ENCODE assay signal across 8 cellular contexts in the genomic region with DNA sequence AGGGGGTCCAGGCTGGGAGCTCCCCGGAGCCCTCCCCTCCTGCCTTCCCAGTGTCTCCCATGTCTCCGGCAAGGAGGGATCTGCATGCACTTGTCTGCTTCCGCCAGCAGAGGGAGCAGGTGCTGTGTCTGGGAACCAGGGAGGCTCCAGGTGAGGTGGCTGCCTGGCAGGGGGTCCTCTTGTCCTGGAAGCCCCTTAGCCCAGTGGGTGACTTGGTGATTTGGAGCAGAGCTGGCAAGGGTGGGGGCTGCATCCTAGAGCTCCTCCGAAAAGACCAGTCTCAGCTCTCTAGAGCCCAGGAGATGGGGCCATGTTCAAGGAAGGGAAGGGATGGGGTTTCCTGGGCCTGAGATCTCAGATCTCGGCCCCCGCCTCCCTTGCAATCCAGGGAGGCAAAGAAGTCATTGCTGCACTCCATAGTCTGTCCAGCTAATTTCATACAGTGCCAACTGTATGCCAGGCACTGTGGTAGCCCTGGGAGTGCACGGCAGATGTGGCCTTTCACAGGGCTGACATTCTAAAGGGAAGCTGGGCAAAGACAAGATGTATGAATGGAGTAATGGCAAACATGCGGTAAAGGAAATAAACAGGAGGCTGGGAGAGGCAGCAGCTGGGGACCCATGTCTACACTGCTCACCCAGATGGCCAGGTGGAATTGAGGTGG. TPM values are rescaled to one million over a fixed set of nuclear protein-coding genes. Genes with fewer than 3 reads are reported as not detected.
DNase-seq lines count a peak whose midpoint lies in the region; ATAC-seq, FAIRE-seq and TF ChIP-seq lines count a peak whose summit lies in the region.

No MANE protein-coding gene starts in this region.

- H3K4me1 ChIP-seq in right cardiac atrium (ENCODE audit: control insufficient read depth, insufficient read depth, low read length) (no peaks in the 10 kb centered on the region), gastrocnemius medialis (peaks cover 0 to 5% of the 10 kb centered on the region in 2 donors)

- H3K4me3 Mint-ChIP-seq in T-helper 2 cell treated with Interferon-gamma antibody and Interleukin-4, amounts not matched to agents 5 μg/mL and 100 μg/mL, for 36 hours: no peak overlapping the region

- H3K27me3 ChIP-seq in right cardiac atrium (ENCODE audit: control insufficient read depth, insufficient read depth): no peaks in the 10 kb centered on the region
- H3K27me3 ChIP-seq in gastrocnemius medialis: no peaks in the 10 kb centered on the region

- peaks cover 6% of the 10 kb centered on the region for H3K36me3 Mint-ChIP-seq in T-helper 2 cell treated with Interferon-gamma antibody and Interleukin-4, amounts not matched to agents 5 μg/mL and 100 μg/mL, for 36 hours (ENCODE audit: low read depth)

- no peaks in the 10 kb centered on the region for H3K9me3 ChIP-seq in right cardiac atrium (ENCODE audit: control insufficient read depth, low read length)
- no peaks in the 10 kb centered on the region for H3K9me3 ChIP-seq in gastrocnemius medialis

- 35% methylated on average over 8 of the region's 8 CpGs for WGBS in right cardiac atrium

- H3K27ac Mint-ChIP-seq in T-helper 2 cell treated with Interferon-gamma antibody and Interleukin-4, amounts not matched to agents 5 μg/mL and 100 μg/mL, for 36 hours: no peak overlapping the region

- TF ChIP-seq CTCF in gastrocnemius medialis (IDR thresholded peaks at IDR 0.05 in 4 of 5, conservative IDR thresholded peaks at IDR 0.05 in 1 of 5): peak; percentile 87 to 96 (median 94)

- no peak for TF ChIP-seq POLR2A in gastrocnemius medialis (IDR thresholded peaks at IDR 0.05)

- DNase-seq in A172 (ENCODE audit: low spot score) (peak; percentile 48), GM18507 (ENCODE audit: extremely low spot score, insufficient read length, low read depth) (peak; percentile 58), NAMALWA (ENCODE audit: low spot score) (peak; percentile 69), amniotic epithelial cell (ENCODE audit: low read depth) (peak; percentile 26), right cardiac atrium (peak; percentile 62 to 87 (median 81)), gastrocnemius medialis (peak; percentile 40 to 62)
- peak; percentile 47 for DNase-seq in T-helper 2 cell treated with Interferon-gamma antibody and Interleukin-4, amounts not matched to agents 5 μg/mL and 100 μg/mL, for 36 hours (ENCODE audit: low spot score)

- peaks cover 20% of the 10 kb centered on the region for H3K4me1 Mint-ChIP-seq in T-helper 2 cell treated with Interferon-gamma antibody and Interleukin-4, amounts not matched to agents 5 μg/mL and 100 μg/mL, for 36 hours (ENCODE audit: low read depth)

- H3K4me3 ChIP-seq in right cardiac atrium (ENCODE audit: low read length): no peak overlapping the region
- H3K4me3 ChIP-seq in gastrocnemius medialis: no peak overlapping the region

- H3K9me3 Mint-ChIP-seq in T-helper 2 cell treated with Interferon-gamma antibody and Interleukin-4, amounts not matched to agents 5 μg/mL and 100 μg/mL, for 36 hours: peaks cover 7% of the 10 kb centered on the region

- ATAC-seq in right cardiac atrium: peak; percentile 29 to 39
- peak; percentile 67 to 82 for ATAC-seq in gastrocnemius medialis
- ATAC-seq in HG03095 (IDR thresholded peaks at IDR 0.05; ENCODE audit: unreplicated experiment): no peak

- peak; percentile 75 for FAIRE-seq in GM18507 (lab: Jason Lieb, UNC)

- no peaks in the 10 kb centered on the region for H3K36me3 ChIP-seq in gastrocnemius medialis

- in situ Hi-C loops in gastrocnemius medialis (cut with MboI; ENCODE audit: low sequenced_read_pairs in 4 of 4): loop anchor here in 3 of 4 donors (5.0 to 25.0 kb wide), 2 partner anchors 80 to 245 kb away; partner anchors contain the start of gene CRTAC1 (in 1 of the 3)

- intact Hi-C loops in right cardiac atrium (cut with DNase I) (loop anchor here in 3 of 4 donors (5.0 to 10.0 kb wide), 3 partner anchors 70 to 80 kb away; no protein-coding TSS in a partner anchor), gastrocnemius medialis (cut with DNase I; ENCODE audit: low total_unique reads) (loop anchor here (1.0 to 10.0 kb wide), 2 partner anchors 77 to 253 kb away; no protein-coding TSS in a partner anchor)

- H3K27me3 Mint-ChIP-seq in T-helper 2 cell treated with Interferon-gamma antibody and Interleukin-4, amounts not matched to agents 5 μg/mL and 100 μg/mL, for 36 hours (ENCODE audit: low read depth): peaks cover 13% of the 10 kb centered on the region

- H3K27ac ChIP-seq in right cardiac atrium (ENCODE audit: low read length) (no peak overlapping the region), gastrocnemius medialis (no peak overlapping the region)

RNA-seq across cellular contexts. Expression of gene SFRP5, which starts 20.4 kb away (rescaled TPM):
- not detected in 2 replicates for total RNA-seq in A172 (2014; rRNA removed; shearing (Covaris generic))
- 100 to 1,000 TPM; 110 to 191 (median 168) TPM for total RNA-seq in right cardiac atrium
- polyA plus RNA-seq in right cardiac atrium: 110 TPM
- 1 to 10 TPM in 1 of 4 donors, under 1 TPM in 2, not detected in 1; 0.25 to 2.2 (median 0.93) TPM for total RNA-seq in gastrocnemius medialis

RNA-seq across cellular contexts. Expression of gene ZFYVE27, which starts 55.3 kb away (rescaled TPM):
- 22.4 and 25.6 TPM in 2 replicates for total RNA-seq in A172 (2014; rRNA removed; shearing (Covaris generic))
- total RNA-seq in right cardiac atrium (10 to 100 TPM; 14.8 to 20.6 (median 17.7) TPM), gastrocnemius medialis (10 to 100 TPM in 3 of 4 donors, 1 to 10 TPM in 1; 7.6 to 14.9 (median 11.6) TPM)
- polyA plus RNA-seq in right cardiac atrium: 16.0 TPM

RNA-seq across cellular contexts. Expression of gene GOLGA7B, which starts 57.5 kb away (rescaled TPM):
- total RNA-seq in A172 (2014; rRNA removed; shearing (Covaris generic)): 1.2 and 1.9 TPM in 2 replicates
- total RNA-seq in right cardiac atrium (10 to 100 TPM in 1 of 4 donors, 1 to 10 TPM in 3; 4.1 to 11.7 (median 7.0) TPM), gastrocnemius medialis (1 to 10 TPM in 1 of 4 donors, under 1 TPM in 3; 0.29 to 2.3 (median 0.63) TPM)
- polyA plus RNA-seq in right cardiac atrium: 5.3 TPM

Comparison
In these comparisons a context has a peak if more than half of its experiments do, and no peak if none do; other contexts are left out.
1. DNase-seq: peak in every context shown above with its lines; median percentile 81 in right cardiac atrium; 69 in NAMALWA; 58 in GM18507; 51 in gastrocnemius medialis; 48 in A172; 47 in T-helper 2 cell treated with Interferon-gamma antibody and Interleukin-4, amounts not matched to agents 5 μg/mL and 100 μg/mL, for 36 hours; 26 in amniotic epithelial cell.
2. RNA of gene SFRP5, which starts 20.4 kb away (total RNA-seq): 110 to 191 TPM in right cardiac atrium; 0.25 to 2.2 TPM in gastrocnemius medialis and not detected in A172; every median in the first group is over 10 times any median in the second.